ENCODE assay signal across 29 cellular contexts in the genomic region with DNA sequence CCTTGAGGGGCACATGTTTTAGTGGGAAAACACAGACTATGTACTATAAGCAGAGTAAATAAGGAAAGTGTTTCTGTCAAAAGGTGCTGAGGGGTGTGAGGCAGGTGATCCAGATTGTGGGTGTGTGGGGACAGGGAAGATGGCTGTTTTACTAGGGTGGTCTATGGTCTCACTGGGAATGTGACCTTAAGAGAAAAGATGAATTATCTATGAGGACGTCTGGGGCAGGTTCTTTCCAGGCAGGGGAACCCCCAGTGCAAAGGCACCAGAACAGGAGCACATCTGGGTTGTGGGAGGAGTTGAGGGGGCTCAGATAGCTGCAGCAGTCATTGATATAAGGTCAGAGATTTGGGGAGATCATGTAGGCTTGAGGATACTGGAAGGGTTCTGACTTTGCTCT. TPM values are rescaled to one million over a fixed set of nuclear protein-coding genes. Genes with fewer than 3 reads are reported as not detected.
"Had no signal": no experiment of that assay in that cellular context is flagged by ENCODE, and none has a peak within 500 bp of the region (broad histone marks: within the 10 kb centered on the region; RNA-seq: fewer than 3 reads in every experiment).

No MANE protein-coding gene starts in this region.

- H3K4me3 Mint-ChIP-seq: activated CD4-positive, alpha-beta memory T cell treated with anti-CD3 and anti-CD28 coated beads, Interleukin-2, amount 10 ng/mL, durations not matched to agents 7 days and 5 days; activated naive CD8-positive, alpha-beta T cell; central memory CD8-positive, alpha-beta T cell; effector memory CD8-positive, alpha-beta T cell; naive B cell; neural crest cell had no signal

- ATAC-seq: effector memory CD8-positive, alpha-beta T cell; esophagus mucosa; left lung; sciatic nerve had no signal

- H3K9me3 ChIP-seq: breast epithelium, left lung, upper lobe of right lung had no signal

- H3K36me3 ChIP-seq: breast epithelium, left lung, upper lobe of right lung had no signal

- H3K4me1 Mint-ChIP-seq: neural crest cell had no signal

- H3K27me3 Mint-ChIP-seq: activated CD4-positive, alpha-beta memory T cell treated with anti-CD3 and anti-CD28 coated beads, Interleukin-2, amount 10 ng/mL, durations not matched to agents 7 days and 5 days; activated naive CD8-positive, alpha-beta T cell; central memory CD8-positive, alpha-beta T cell; effector memory CD8-positive, alpha-beta T cell; naive B cell had no signal

- H3K9me3 Mint-ChIP-seq: activated CD4-positive, alpha-beta memory T cell treated with anti-CD3 and anti-CD28 coated beads, Interleukin-2, amount 10 ng/mL, durations not matched to agents 7 days and 5 days; central memory CD8-positive, alpha-beta T cell; effector memory CD8-positive, alpha-beta T cell; naive B cell; neural crest cell had no signal

- H3K4me1 ChIP-seq: breast epithelium, left lung, upper lobe of right lung had no signal

- H3K27me3 ChIP-seq: breast epithelium, left lung, upper lobe of right lung had no signal

- DNase-seq: activated CD4-positive, alpha-beta memory T cell treated with anti-CD3 and anti-CD28 coated beads, Interleukin-2, amount 10 ng/mL, durations not matched to agents 7 days and 5 days; activated CD4-positive, alpha-beta T cell treated with anti-CD3 and anti-CD28 coated beads for 48 hours; activated CD4-positive, CD25-positive, alpha-beta regulatory T cell; amniotic stem cell; effector memory CD8-positive, alpha-beta T cell; hippocampal formation; kidney glomerular epithelial cell; left lung; naive B cell; occipital lobe; posterior cingulate gyrus; small intestine; stimulated activated CD4-positive, alpha-beta T cell treated with anti-CD3 and anti-CD28 coated beads, Interleukin-2, amount 100 ng/mL, for 24 hours; stimulated activated naive CD4-positive, alpha-beta T cell; T-helper 1 cell; T-helper 9 cell; upper lobe of right lung had no signal

- H3K36me3 Mint-ChIP-seq: naive B cell had no signal

- H3K27ac Mint-ChIP-seq: activated CD4-positive, alpha-beta memory T cell treated with anti-CD3 and anti-CD28 coated beads, Interleukin-2, amount 10 ng/mL, durations not matched to agents 7 days and 5 days; activated naive CD8-positive, alpha-beta T cell had no signal

- H3K4me3 ChIP-seq: breast epithelium, left lung, lung, upper lobe of right lung had no signal

- H3K27ac ChIP-seq: breast epithelium, left lung, upper lobe of right lung had no signal

RNA-seq across cellular contexts. Expression of a gene that starts 32.7 kb away (rescaled TPM):
- total RNA-seq: activated CD4-positive, alpha-beta memory T cell treated with anti-CD3 and anti-CD28 coated beads, Interleukin-2, amount 10 ng/mL, durations not matched to agents 7 days and 5 days; dermis microvascular lymphatic vessel endothelial cell; endothelial cell of umbilical vein; frontal cortex; mesenteric fat pad; neural crest cell; occipital lobe; sciatic nerve; subcutaneous adipose tissue had no signal
- polyA plus RNA-seq: endothelial cell of umbilical vein had no signal
